24 cellular contexts compared by ENCODE assay signal in genomic region chr9:71349218-71349617, GRCh38.
DNase-seq lines count a peak whose midpoint lies in the region; ATAC-seq and TF ChIP-seq lines count a peak whose summit lies in the region.
"Had no signal": no experiment of that assay in that cellular context is flagged by ENCODE, and none has a peak within 500 bp of the region (broad histone marks: within the 10 kb centered on the region; RNA-seq: fewer than 3 reads in every experiment).

No MANE protein-coding gene starts in this region.

- no peak overlapping the region for H3K4me2 ChIP-seq in mesenchymal stem cell (ENCODE audit: low read length, poor library complexity, severe bottlenecking)

- H3K36me3 ChIP-seq in mesenchymal stem cell (ENCODE audit: control insufficient read depth in 1 of 2, insufficient read depth in 2 of 2, low read depth in 1 of 2, low read length in 2 of 2) = no peaks in the 10 kb centered on the region
- H3K36me3 ChIP-seq: ascending aorta, neutrophil, right atrium auricular region, suprapubic skin had no signal

- H2AFZ ChIP-seq in mesenchymal stem cell (ENCODE audit: low read depth, low read length) = no peak overlapping the region

- no peak overlapping the region for H2BK12ac ChIP-seq in mesenchymal stem cell (ENCODE audit: low read length in 2 of 2)

- no peak overlapping the region for H2BK120ac ChIP-seq in mesenchymal stem cell (ENCODE audit: low read depth, low read length)

- H3K14ac ChIP-seq in mesenchymal stem cell (ENCODE audit: low read length in 2 of 2) = no peak overlapping the region

- no peak overlapping the region for H3K23ac ChIP-seq in mesenchymal stem cell (ENCODE audit: low read length in 2 of 2)

- DNase-seq in AG09309 (ENCODE audit: low read depth) = peak; percentile 41
- DNase-seq in HS-27A (ENCODE audit: low read depth) = peak; percentile 15
- DNase-seq in cardiac fibroblast (ENCODE audit: low read depth in 2 of 2) = peak; percentile 6 to 84
- peak; percentile 3 for DNase-seq in mesenchymal stem cell
- no peak for DNase-seq in NOMO-1 treated with dmso at 0.1 percent for 144 hours (lab: John Stamatoyannopoulos, UW; ENCODE audit: unreplicated experiment)
- no peak for DNase-seq in putamen (ENCODE audit: low spot score)
- DNase-seq: activated CD8-positive, alpha-beta T cell treated with anti-CD3 and anti-CD28 coated beads for 36 hours; activated naive CD4-positive, alpha-beta T cell treated with Interleukin-2 at 50 U/mL for 16 hours; CD4-positive, alpha-beta memory T cell; DMS53; effector memory CD4-positive, alpha-beta T cell; head of caudate nucleus; NCI-H524 treated with DMSO at 0.1 percent for 48 hours; stimulated activated CD4-positive, alpha-beta T cell treated with anti-CD3 and anti-CD28 coated beads, Interleukin-15, amount 100 ng/mL, for 24 hours; T1000 had no signal

- no peak overlapping the region for H3K4ac ChIP-seq in mesenchymal stem cell (ENCODE audit: low read depth in 1 of 2, low read length in 2 of 2)

- peak overlapping the region; percentile 36 for H3K9ac ChIP-seq in mesenchymal stem cell (ENCODE audit: low read length)

- H2BK15ac ChIP-seq in mesenchymal stem cell (ENCODE audit: low read depth, poor library complexity, severe bottlenecking) = no peak overlapping the region

- no peak for ATAC-seq in HG03045 (IDR thresholded peaks at IDR 0.05; ENCODE audit: unreplicated experiment)
- no peak for ATAC-seq in HG02852 (IDR thresholded peaks at IDR 0.05; ENCODE audit: unreplicated experiment)
- ATAC-seq: activated CD8-positive, alpha-beta T cell treated with anti-CD3 and anti-CD28 coated beads for 36 hours; esophagus mucosa; HCT116; HepG2 had no signal

- H3K4me3 ChIP-seq in AG09309 (ENCODE audit: control insufficient read depth, low read depth, low read length) (no peak overlapping the region), cardiac fibroblast (replicated peaks in 1 of 2; ENCODE audit: low read depth in 2 of 2, low read length in 2 of 2) (no peak overlapping the region), mesenchymal stem cell (ENCODE audit: insufficient read depth in 1 of 2, low read depth in 1 of 2, low read length in 2 of 2) (no peak overlapping the region)
- H3K4me3 ChIP-seq: ascending aorta, right atrium auricular region, suprapubic skin had no signal

- no peaks in the 10 kb centered on the region for H3K9me3 ChIP-seq in mesenchymal stem cell (ENCODE audit: control insufficient read depth, low read length)
- H3K9me3 ChIP-seq: ascending aorta, neutrophil, suprapubic skin had no signal

- TF ChIP-seq CTCF in AG09309 (IDR thresholded peaks at IDR 0.05; ENCODE audit: control insufficient read depth, insufficient read depth, low read depth, low read length, missing control alignments) = no peak
- no peak for TF ChIP-seq CTCF in cardiac fibroblast (IDR thresholded peaks at IDR 0.05; ENCODE audit: low read depth, low read length)

- no peaks in the 10 kb centered on the region for H3K4me1 ChIP-seq in mesenchymal stem cell (ENCODE audit: control insufficient read depth, insufficient read depth, low read depth, low read length)
- H3K4me1 ChIP-seq: ascending aorta, right atrium auricular region, suprapubic skin had no signal

- no CpG with 5 or more reads among the region's 4 CpGs for WGBS in mesenchymal stem cell

- H3K27ac ChIP-seq in mesenchymal stem cell (ENCODE audit: low read length, poor library complexity, severe bottlenecking) = no peak overlapping the region
- H3K27ac ChIP-seq: ascending aorta, neutrophil, right atrium auricular region, suprapubic skin had no signal

- no peaks in the 10 kb centered on the region for H3K79me1 ChIP-seq in mesenchymal stem cell (replicated peaks; ENCODE audit: low read length, poor library complexity, severe bottlenecking)

- H4K8ac ChIP-seq in mesenchymal stem cell (ENCODE audit: low read length) = no peak overlapping the region

- H2BK5ac ChIP-seq in mesenchymal stem cell (ENCODE audit: low read depth, low read length, poor library complexity, severe bottlenecking) = no peak overlapping the region

- no peak overlapping the region for H4K91ac ChIP-seq in mesenchymal stem cell (ENCODE audit: low read length)

- H2AK5ac ChIP-seq in mesenchymal stem cell (ENCODE audit: low read length, severe bottlenecking) = no peak overlapping the region

- no peaks in the 10 kb centered on the region for H3K27me3 ChIP-seq in mesenchymal stem cell (ENCODE audit: control insufficient read depth in 1 of 2, insufficient read depth in 1 of 2, low read length in 2 of 2)
- H3K27me3 ChIP-seq: ascending aorta, neutrophil, right atrium auricular region, suprapubic skin had no signal

- no peak overlapping the region for H3K18ac ChIP-seq in mesenchymal stem cell (ENCODE audit: low read depth in 1 of 2, low read length in 2 of 2)

Comparison
In these comparisons a context has a peak if more than half of its experiments do, and no peak if none do; other contexts are left out.
1. DNase-seq: peak in AG09309 (single experiment), HS-27A (single experiment), cardiac fibroblast (2 of 2) and mesenchymal stem cell (single experiment); none in NOMO-1 treated with dmso at 0.1 percent for 144 hours (single experiment) and putamen (single experiment).